1 cellular context compared by ENCODE assay signal in genomic region chr2:70919672-70920366, GRCh38.
TF ChIP-seq lines count a peak whose summit lies in the region.

No MANE protein-coding gene starts in this region.

TF ChIP-seq in HepG2, 621 proteins besides CTCF, POLR2A, EP300 and RAD21 (continued from another document):
- TF ChIP-seq HMGXB4 (CRISPR knock-in tag; IDR thresholded peaks at IDR 0.05; ENCODE audit: borderline replicate concordance in 1 of 2, low read depth in 1 of 2) = peak; percentile 54 to 82; a peak in 1 of 4 replicates
- TF ChIP-seq ARID3A (IDR thresholded peaks at IDR 0.05; ENCODE audit: low read depth, low read length) = 0 out of 2 replicates have a peak, but pooled peaks have one; percentile 22
- TF ChIP-seq KMT2B (CRISPR knock-in tag; IDR thresholded peaks at IDR 0.05) = peak; percentile 60
- peak; percentile 84 for TF ChIP-seq ZNF792 (CRISPR knock-in tag; IDR thresholded peaks at IDR 0.05)
- TF ChIP-seq NR2F6 (IDR thresholded peaks at IDR 0.05) = no peak
- TF ChIP-seq NR2F6 (CRISPR knock-in tag; IDR thresholded peaks at IDR 0.05) = peak; percentile 24; the same call in 1 of the 2 replicates
- TF ChIP-seq KAT7 (CRISPR knock-in tag; IDR thresholded peaks at IDR 0.05; ENCODE audit: borderline replicate concordance) = 0 out of 2 replicates have a peak, but pooled peaks have one; percentile 34
- peak; percentile 64; the same call in 1 of the 2 replicates for TF ChIP-seq ARID5B (CRISPR knock-in tag; IDR thresholded peaks at IDR 0.05)
- TF ChIP-seq ZUFSP (CRISPR knock-in tag; IDR thresholded peaks at IDR 0.05; ENCODE audit: borderline replicate concordance) = no peak
- TF ChIP-seq CEBPG (CRISPR knock-in tag; IDR thresholded peaks at IDR 0.05) = 0 out of 2 replicates have a peak, but pooled peaks have one; percentile 54
- TF ChIP-seq KDM3A (CRISPR knock-in tag; IDR thresholded peaks at IDR 0.05; ENCODE audit: low read depth) = 0 out of 2 replicates have a peak, but pooled peaks have one; percentile 30
- TF ChIP-seq MEF2D (CRISPR knock-in tag; IDR thresholded peaks at IDR 0.05) = peak; percentile 60; the same call in 1 of the 2 replicates
- TF ChIP-seq GATAD2A (CRISPR knock-in tag; IDR thresholded peaks at IDR 0.05) = peak; percentile 68; the same call in 1 of the 2 replicates
- 0 out of 2 replicates have a peak, but pooled peaks have one; percentile 55 for TF ChIP-seq ZMAT3 (CRISPR knock-in tag; conservative IDR thresholded peaks at IDR 0.05)
- TF ChIP-seq, protein P1, sequence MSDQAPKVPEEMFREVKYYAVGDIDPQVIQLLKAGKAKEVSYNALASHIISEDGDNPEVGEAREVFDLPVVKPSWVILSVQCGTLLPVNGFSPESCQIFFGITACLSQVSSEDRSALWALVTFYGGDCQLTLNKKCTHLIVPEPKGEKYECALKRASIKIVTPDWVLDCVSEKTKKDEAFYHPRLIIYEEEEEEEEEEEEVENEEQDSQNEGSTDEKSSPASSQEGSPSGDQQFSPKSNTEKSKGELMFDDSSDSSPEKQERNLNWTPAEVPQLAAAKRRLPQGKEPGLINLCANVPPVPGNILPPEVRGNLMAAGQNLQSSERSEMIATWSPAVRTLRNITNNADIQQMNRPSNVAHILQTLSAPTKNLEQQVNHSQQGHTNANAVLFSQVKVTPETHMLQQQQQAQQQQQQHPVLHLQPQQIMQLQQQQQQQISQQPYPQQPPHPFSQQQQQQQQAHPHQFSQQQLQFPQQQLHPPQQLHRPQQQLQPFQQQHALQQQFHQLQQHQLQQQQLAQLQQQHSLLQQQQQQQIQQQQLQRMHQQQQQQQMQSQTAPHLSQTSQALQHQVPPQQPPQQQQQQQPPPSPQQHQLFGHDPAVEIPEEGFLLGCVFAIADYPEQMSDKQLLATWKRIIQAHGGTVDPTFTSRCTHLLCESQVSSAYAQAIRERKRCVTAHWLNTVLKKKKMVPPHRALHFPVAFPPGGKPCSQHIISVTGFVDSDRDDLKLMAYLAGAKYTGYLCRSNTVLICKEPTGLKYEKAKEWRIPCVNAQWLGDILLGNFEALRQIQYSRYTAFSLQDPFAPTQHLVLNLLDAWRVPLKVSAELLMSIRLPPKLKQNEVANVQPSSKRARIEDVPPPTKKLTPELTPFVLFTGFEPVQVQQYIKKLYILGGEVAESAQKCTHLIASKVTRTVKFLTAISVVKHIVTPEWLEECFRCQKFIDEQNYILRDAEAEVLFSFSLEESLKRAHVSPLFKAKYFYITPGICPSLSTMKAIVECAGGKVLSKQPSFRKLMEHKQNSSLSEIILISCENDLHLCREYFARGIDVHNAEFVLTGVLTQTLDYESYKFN (CRISPR knock-in tag; conservative IDR thresholded peaks at IDR 0.05) = 0 out of 2 replicates have a peak, but pooled peaks have one; percentile 16
- peak; percentile 26; the same call in 1 of the 2 replicates for TF ChIP-seq GMEB1 (CRISPR knock-in tag; IDR thresholded peaks at IDR 0.05; ENCODE audit: borderline replicate concordance)
- TF ChIP-seq SOX6 (IDR thresholded peaks at IDR 0.05) = no peak
- peak; percentile 64 for TF ChIP-seq SOX6 (CRISPR knock-in tag; IDR thresholded peaks at IDR 0.05)
- TF ChIP-seq PHF8 (CRISPR knock-in tag; IDR thresholded peaks at IDR 0.05) = 0 out of 2 replicates have a peak, but pooled peaks have one; percentile 21
- TF ChIP-seq ZNF768 (CRISPR knock-in tag; IDR thresholded peaks at IDR 0.05) = peak; percentile 45; the same call in 1 of the 2 replicates
- TF ChIP-seq PITX1 (CRISPR knock-in tag; IDR thresholded peaks at IDR 0.05) = peak; percentile 53; the same call in 1 of the 2 replicates
- TF ChIP-seq, protein P2, sequence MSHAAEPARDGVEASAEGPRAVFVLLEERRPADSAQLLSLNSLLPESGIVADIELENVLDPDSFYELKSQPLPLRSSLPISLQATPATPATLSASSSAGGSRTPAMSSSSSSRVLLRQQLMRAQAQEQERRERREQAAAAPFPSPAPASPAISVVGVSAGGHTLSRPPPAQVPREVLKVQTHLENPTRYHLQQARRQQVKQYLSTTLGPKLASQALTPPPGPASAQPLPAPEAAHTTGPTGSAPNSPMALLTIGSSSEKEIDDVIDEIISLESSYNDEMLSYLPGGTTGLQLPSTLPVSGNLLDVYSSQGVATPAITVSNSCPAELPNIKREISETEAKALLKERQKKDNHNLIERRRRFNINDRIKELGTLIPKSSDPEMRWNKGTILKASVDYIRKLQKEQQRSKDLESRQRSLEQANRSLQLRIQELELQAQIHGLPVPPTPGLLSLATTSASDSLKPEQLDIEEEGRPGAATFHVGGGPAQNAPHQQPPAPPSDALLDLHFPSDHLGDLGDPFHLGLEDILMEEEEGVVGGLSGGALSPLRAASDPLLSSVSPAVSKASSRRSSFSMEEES (CRISPR knock-in tag; IDR thresholded peaks at IDR 0.05) = 0 out of 2 replicates have a peak, but pooled peaks have one; percentile 39
- TF ChIP-seq ZNF317 (CRISPR knock-in tag; IDR thresholded peaks at IDR 0.05) = peak; percentile 43; the same call in 1 of the 2 replicates
- TF ChIP-seq ZNF644 (CRISPR knock-in tag; IDR thresholded peaks at IDR 0.05; ENCODE audit: low read depth) = 0 out of 2 replicates have a peak, but pooled peaks have one; percentile 35
- TF ChIP-seq ZMYM3 (CRISPR knock-in tag; IDR thresholded peaks at IDR 0.05) = peak; percentile 68
- no peak for TF ChIP-seq KLF12 (CRISPR knock-in tag; IDR thresholded peaks at IDR 0.05; ENCODE audit: borderline replicate concordance)
- peak; percentile 77; the same call in 1 of the 2 replicates for TF ChIP-seq ZNF205 (CRISPR knock-in tag; IDR thresholded peaks at IDR 0.05)
- TF ChIP-seq ZNF136 (CRISPR knock-in tag; IDR thresholded peaks at IDR 0.05; ENCODE audit: low read depth) = 0 out of 2 replicates have a peak, but pooled peaks have one; percentile 73
- TF ChIP-seq FOXK2 (IDR thresholded peaks at IDR 0.05) = peak; percentile 67; the same call in 1 of the 2 replicates
